8 cellular contexts compared by ENCODE assay signal in genomic region chr6:122609881-122610689, GRCh38. TPM values are rescaled to one million over a fixed set of nuclear protein-coding genes. Genes with fewer than 3 reads are reported as not detected.
DNase-seq lines count a peak whose midpoint lies in the region; ATAC-seq and TF ChIP-seq lines count a peak whose summit lies in the region.

Gene PKIB, plus strand, starts transcription at chr6:122610405. Its CDS starts 107,390 bp downstream, at chr6:122717795.

- DNase-seq in EL, result peak; percentile 76
- peak; percentile 29 to 89 (median 85) for DNase-seq in Peyer's patch
- peak; percentile 36 for DNase-seq in activated naive CD4-positive, alpha-beta T cell treated with anti-CD3 and anti-CD28 coated beads, Interleukin-2, amount 50 U/mL, for 16 hours
- peak; percentile 64 for DNase-seq in globus pallidus (ENCODE audit: low spot score)
- peak; percentile 85 for DNase-seq in neural progenitor cell (ENCODE audit: low spot score)
- DNase-seq in upper lobe of left lung, result peak; percentile 72 to 93

- H3K4me1 Mint-ChIP-seq in neural progenitor cell, result no peaks in the 10 kb centered on the region

- peaks cover 2% of the 10 kb centered on the region for H3K36me3 Mint-ChIP-seq in neural progenitor cell

- H3K27ac Mint-ChIP-seq in neural progenitor cell, result no peak within 1 kb of the TSS

- peak within 1 kb of the TSS; percentile 63 for H3K4me2 ChIP-seq in neural progenitor cell

- H3K27me3 ChIP-seq in Peyer's patch, result no peaks in the 10 kb centered on the region
- no peaks in the 10 kb centered on the region for H3K27me3 ChIP-seq in neural progenitor cell
- peaks cover 0 to 10% (median 5%) of the 10 kb centered on the region in 4 donors for H3K27me3 ChIP-seq in upper lobe of left lung

- H3K27ac ChIP-seq in Peyer's patch (peak within 1 kb of the TSS in 3 of 4 donors; percentile 75 to 92 (median 87)), neural progenitor cell (no peak within 1 kb of the TSS), upper lobe of left lung (no peak within 1 kb of the TSS)

- H3K9me3 Mint-ChIP-seq in neural progenitor cell, result peaks cover 5% of the 10 kb centered on the region

- H3K79me2 ChIP-seq in neural progenitor cell (ENCODE audit: low read depth), result peaks cover 19% of the 10 kb centered on the region

- H3K36me3 ChIP-seq in Peyer's patch, result no peaks in the 10 kb centered on the region
- peaks cover 9% of the 10 kb centered on the region for H3K36me3 ChIP-seq in neural progenitor cell
- no peaks in the 10 kb centered on the region for H3K36me3 ChIP-seq in upper lobe of left lung

- TF ChIP-seq RAD21 in Ishikawa (IDR thresholded peaks at IDR 0.05; ENCODE audit: low read depth), result 0 out of 2 replicates have a peak, but pooled peaks have one; percentile 13

- H3K27me3 Mint-ChIP-seq in neural progenitor cell (ENCODE audit: insufficient read depth, low read depth), result peaks cover 16% of the 10 kb centered on the region

- ATAC-seq in GM21825 (IDR thresholded peaks at IDR 0.05; ENCODE audit: unreplicated experiment) (peak; percentile 98), upper lobe of left lung (ENCODE audit: low FRiP score in 2 of 2) (peak; percentile 93 to 95)

- peak within 1 kb of the TSS; percentile 85 for H3K4me3 Mint-ChIP-seq in neural progenitor cell

- WGBS in upper lobe of left lung, 2 donors, result 2 to 3% methylated on average over 20 to 62 of the region's 66 CpGs

- H3K9me3 ChIP-seq in Peyer's patch, result no peaks in the 10 kb centered on the region
- H3K9me3 ChIP-seq in neural progenitor cell (ENCODE audit: low read depth), result no peaks in the 10 kb centered on the region
- H3K9me3 ChIP-seq in upper lobe of left lung, result no peaks in the 10 kb centered on the region

- TF ChIP-seq POLR2A in Peyer's patch (IDR thresholded peaks at IDR 0.05), result peak; percentile 87 to 90
- TF ChIP-seq POLR2A in upper lobe of left lung (IDR thresholded peaks at IDR 0.05), result peak in 1 of 4 donors; percentile 42

- H3K4me1 ChIP-seq in Peyer's patch (peaks cover 0 to 8% (median 3%) of the 10 kb centered on the region in 4 donors), neural progenitor cell (no peaks in the 10 kb centered on the region), upper lobe of left lung (peaks cover 11 to 24% (median 14%) of the 10 kb centered on the region in 4 donors)

- H3K9ac ChIP-seq in neural progenitor cell, result no peak within 1 kb of the TSS

- TF ChIP-seq EP300 in Ishikawa (IDR thresholded peaks at IDR 0.05; ENCODE audit: borderline replicate concordance), result no peak
- TF ChIP-seq EP300 in upper lobe of left lung (IDR thresholded peaks at IDR 0.05), result no peak

- peak within 1 kb of the TSS; percentile 4 for H2AFZ ChIP-seq in neural progenitor cell (replicated peaks)

- TF ChIP-seq CTCF in Peyer's patch (IDR thresholded peaks at IDR 0.05) (peak in 3 of 6 experiments; percentile 45 to 59 (median 52)), neural progenitor cell (IDR thresholded peaks at IDR 0.05) (peak; percentile 29), upper lobe of left lung (IDR thresholded peaks at IDR 0.05) (peak in 3 of 6 experiments; percentile 26 to 53 (median 41))

- H3F3A ChIP-seq in neural progenitor cell (ENCODE audit: low read depth), result peaks cover 11% of the 10 kb centered on the region

- H3K4me3 ChIP-seq in Peyer's patch, result peak within 1 kb of the TSS; percentile 36 to 67 (median 56)
- H3K4me3 ChIP-seq in neural progenitor cell, result peak within 1 kb of the TSS; percentile 33
- H3K4me3 ChIP-seq in upper lobe of left lung, result peak within 1 kb of the TSS; percentile 36 to 60 (median 46)

- H4K20me1 ChIP-seq in neural progenitor cell (ENCODE audit: low read depth), result no peaks in the 10 kb centered on the region

TF ChIP-seq in Ishikawa, 13 proteins besides CTCF, POLR2A, EP300 and RAD21:
- TF ChIP-seq TAF1 (IDR thresholded peaks at IDR 0.05; ENCODE audit: low read depth) (no peak; the same call in 1 of the 2 replicates), CEBPB (IDR thresholded peaks at IDR 0.05) (no peak), REST (IDR thresholded peaks at IDR 0.05; ENCODE audit: low read depth) (no peak), YY1 (IDR thresholded peaks at IDR 0.05; ENCODE audit: low read depth) (0 out of 2 replicates have a peak, but pooled peaks have one; percentile 6), EGR1 (IDR thresholded peaks at IDR 0.05) (0 out of 2 replicates have a peak, but pooled peaks have one; percentile 41), FOXM1 (IDR thresholded peaks at IDR 0.05; ENCODE audit: borderline replicate concordance, low read depth) (no peak), NFIC (IDR thresholded peaks at IDR 0.05) (no peak), TEAD4 (IDR thresholded peaks at IDR 0.05) (no peak), TCF12 (IDR thresholded peaks at IDR 0.05; ENCODE audit: low read depth) (no peak), ZBTB7A (IDR thresholded peaks at IDR 0.05; ENCODE audit: low read depth) (peak; percentile 17; the same call in 1 of the 2 replicates), CREB1 (IDR thresholded peaks at IDR 0.05; ENCODE audit: low read depth) (no peak), MAX (IDR thresholded peaks at IDR 0.05) (peak; percentile 67), USF1 (IDR thresholded peaks at IDR 0.05) (no peak)

RNA-seq across cellular contexts. Expression of gene PKIB, which starts in this region (rescaled TPM):
- total RNA-seq in Peyer's patch (100 to 1,000 TPM in 1 of 4 donors, 10 to 100 TPM in 2, 1 to 10 TPM in 1; 4.1 to 119 (median 41.9) TPM), neural progenitor cell (ENCODE audit: low replicate concordance) (153 and 202 TPM in 2 replicates), upper lobe of left lung (10 to 100 TPM in 1 of 6 donors, 1 to 10 TPM in 4, not detected in 1; 1.0 to 16.1 (median 3.5) TPM)

Comparison
In these comparisons a context has a peak if more than half of its experiments do, and no peak if none do; other contexts are left out.
1. H3K27ac ChIP-seq: peak in Peyer's patch (3 of 4); none in neural progenitor cell (single experiment) and upper lobe of left lung (0 of 4).
2. Peak in every context shown above with its lines, with median percentiles within 50 percentile points of each other: DNase-seq and H3K4me3 ChIP-seq.